2 cellular contexts compared by ENCODE assay signal in the genomic region with DNA sequence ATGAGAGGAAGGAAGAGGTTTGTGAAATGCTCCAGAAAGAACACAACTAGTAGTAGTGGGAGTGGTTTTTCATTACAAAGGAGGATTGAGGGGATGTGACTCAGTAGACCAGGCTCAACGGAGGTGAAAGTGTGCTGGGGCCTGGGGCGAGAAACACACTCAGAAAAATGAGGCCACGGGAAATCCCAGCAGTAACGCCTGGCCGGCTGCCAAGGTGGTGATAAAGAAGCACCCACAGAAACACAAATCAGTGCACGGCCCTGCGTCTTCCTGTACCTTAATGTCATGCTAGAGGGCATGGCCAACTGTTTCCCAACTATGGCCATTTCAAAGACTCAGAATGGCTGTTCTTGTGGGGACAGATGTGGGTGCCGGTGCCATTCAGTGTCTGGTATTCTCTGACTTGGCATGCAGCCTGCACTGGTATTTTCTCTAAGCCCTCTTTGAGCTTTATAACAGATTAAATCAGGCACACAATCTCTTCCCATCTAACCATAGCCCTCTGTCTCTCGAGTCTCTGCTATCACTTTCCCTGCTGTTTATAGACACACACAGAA.
TF ChIP-seq lines count a peak whose summit lies in the region.

No MANE protein-coding gene starts in this region.

TF ChIP-seq in H1, 55 proteins besides CTCF, POLR2A, EP300 and RAD21:
- TF ChIP-seq KDM4A (IDR thresholded peaks at IDR 0.05; ENCODE audit: low read depth, low read length, severe bottlenecking) (no peak), EGR1 (IDR thresholded peaks at IDR 0.05; ENCODE audit: borderline replicate concordance, low read depth, low read length) (no peak)
- TF ChIP-seq, protein P1, sequence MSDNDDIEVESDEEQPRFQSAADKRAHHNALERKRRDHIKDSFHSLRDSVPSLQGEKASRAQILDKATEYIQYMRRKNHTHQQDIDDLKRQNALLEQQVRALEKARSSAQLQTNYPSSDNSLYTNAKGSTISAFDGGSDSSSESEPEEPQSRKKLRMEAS (IDR thresholded peaks at IDR 0.05): no peak

TF ChIP-seq in GM23338, 12 proteins besides CTCF, POLR2A, EP300 and RAD21:
- no peak for TF ChIP-seq JUNB (IDR thresholded peaks at IDR 0.05; ENCODE audit: unreplicated experiment)
- no peak for TF ChIP-seq ZNF114 (CRISPR knock-in tag; IDR thresholded peaks at IDR 0.05)
- no peak for TF ChIP-seq NANOG (IDR thresholded peaks at IDR 0.05; ENCODE audit: borderline replicate concordance)
- TF ChIP-seq, protein P2, sequence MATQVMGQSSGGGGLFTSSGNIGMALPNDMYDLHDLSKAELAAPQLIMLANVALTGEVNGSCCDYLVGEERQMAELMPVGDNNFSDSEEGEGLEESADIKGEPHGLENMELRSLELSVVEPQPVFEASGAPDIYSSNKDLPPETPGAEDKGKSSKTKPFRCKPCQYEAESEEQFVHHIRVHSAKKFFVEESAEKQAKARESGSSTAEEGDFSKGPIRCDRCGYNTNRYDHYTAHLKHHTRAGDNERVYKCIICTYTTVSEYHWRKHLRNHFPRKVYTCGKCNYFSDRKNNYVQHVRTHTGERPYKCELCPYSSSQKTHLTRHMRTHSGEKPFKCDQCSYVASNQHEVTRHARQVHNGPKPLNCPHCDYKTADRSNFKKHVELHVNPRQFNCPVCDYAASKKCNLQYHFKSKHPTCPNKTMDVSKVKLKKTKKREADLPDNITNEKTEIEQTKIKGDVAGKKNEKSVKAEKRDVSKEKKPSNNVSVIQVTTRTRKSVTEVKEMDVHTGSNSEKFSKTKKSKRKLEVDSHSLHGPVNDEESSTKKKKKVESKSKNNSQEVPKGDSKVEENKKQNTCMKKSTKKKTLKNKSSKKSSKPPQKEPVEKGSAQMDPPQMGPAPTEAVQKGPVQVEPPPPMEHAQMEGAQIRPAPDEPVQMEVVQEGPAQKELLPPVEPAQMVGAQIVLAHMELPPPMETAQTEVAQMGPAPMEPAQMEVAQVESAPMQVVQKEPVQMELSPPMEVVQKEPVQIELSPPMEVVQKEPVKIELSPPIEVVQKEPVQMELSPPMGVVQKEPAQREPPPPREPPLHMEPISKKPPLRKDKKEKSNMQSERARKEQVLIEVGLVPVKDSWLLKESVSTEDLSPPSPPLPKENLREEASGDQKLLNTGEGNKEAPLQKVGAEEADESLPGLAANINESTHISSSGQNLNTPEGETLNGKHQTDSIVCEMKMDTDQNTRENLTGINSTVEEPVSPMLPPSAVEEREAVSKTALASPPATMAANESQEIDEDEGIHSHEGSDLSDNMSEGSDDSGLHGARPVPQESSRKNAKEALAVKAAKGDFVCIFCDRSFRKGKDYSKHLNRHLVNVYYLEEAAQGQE (IDR thresholded peaks at IDR 0.05; ENCODE audit: unreplicated experiment): no peak
- no peak for TF ChIP-seq EZH2 (IDR thresholded peaks at IDR 0.05; ENCODE audit: low read depth, unreplicated experiment)
- TF ChIP-seq, protein P3, sequence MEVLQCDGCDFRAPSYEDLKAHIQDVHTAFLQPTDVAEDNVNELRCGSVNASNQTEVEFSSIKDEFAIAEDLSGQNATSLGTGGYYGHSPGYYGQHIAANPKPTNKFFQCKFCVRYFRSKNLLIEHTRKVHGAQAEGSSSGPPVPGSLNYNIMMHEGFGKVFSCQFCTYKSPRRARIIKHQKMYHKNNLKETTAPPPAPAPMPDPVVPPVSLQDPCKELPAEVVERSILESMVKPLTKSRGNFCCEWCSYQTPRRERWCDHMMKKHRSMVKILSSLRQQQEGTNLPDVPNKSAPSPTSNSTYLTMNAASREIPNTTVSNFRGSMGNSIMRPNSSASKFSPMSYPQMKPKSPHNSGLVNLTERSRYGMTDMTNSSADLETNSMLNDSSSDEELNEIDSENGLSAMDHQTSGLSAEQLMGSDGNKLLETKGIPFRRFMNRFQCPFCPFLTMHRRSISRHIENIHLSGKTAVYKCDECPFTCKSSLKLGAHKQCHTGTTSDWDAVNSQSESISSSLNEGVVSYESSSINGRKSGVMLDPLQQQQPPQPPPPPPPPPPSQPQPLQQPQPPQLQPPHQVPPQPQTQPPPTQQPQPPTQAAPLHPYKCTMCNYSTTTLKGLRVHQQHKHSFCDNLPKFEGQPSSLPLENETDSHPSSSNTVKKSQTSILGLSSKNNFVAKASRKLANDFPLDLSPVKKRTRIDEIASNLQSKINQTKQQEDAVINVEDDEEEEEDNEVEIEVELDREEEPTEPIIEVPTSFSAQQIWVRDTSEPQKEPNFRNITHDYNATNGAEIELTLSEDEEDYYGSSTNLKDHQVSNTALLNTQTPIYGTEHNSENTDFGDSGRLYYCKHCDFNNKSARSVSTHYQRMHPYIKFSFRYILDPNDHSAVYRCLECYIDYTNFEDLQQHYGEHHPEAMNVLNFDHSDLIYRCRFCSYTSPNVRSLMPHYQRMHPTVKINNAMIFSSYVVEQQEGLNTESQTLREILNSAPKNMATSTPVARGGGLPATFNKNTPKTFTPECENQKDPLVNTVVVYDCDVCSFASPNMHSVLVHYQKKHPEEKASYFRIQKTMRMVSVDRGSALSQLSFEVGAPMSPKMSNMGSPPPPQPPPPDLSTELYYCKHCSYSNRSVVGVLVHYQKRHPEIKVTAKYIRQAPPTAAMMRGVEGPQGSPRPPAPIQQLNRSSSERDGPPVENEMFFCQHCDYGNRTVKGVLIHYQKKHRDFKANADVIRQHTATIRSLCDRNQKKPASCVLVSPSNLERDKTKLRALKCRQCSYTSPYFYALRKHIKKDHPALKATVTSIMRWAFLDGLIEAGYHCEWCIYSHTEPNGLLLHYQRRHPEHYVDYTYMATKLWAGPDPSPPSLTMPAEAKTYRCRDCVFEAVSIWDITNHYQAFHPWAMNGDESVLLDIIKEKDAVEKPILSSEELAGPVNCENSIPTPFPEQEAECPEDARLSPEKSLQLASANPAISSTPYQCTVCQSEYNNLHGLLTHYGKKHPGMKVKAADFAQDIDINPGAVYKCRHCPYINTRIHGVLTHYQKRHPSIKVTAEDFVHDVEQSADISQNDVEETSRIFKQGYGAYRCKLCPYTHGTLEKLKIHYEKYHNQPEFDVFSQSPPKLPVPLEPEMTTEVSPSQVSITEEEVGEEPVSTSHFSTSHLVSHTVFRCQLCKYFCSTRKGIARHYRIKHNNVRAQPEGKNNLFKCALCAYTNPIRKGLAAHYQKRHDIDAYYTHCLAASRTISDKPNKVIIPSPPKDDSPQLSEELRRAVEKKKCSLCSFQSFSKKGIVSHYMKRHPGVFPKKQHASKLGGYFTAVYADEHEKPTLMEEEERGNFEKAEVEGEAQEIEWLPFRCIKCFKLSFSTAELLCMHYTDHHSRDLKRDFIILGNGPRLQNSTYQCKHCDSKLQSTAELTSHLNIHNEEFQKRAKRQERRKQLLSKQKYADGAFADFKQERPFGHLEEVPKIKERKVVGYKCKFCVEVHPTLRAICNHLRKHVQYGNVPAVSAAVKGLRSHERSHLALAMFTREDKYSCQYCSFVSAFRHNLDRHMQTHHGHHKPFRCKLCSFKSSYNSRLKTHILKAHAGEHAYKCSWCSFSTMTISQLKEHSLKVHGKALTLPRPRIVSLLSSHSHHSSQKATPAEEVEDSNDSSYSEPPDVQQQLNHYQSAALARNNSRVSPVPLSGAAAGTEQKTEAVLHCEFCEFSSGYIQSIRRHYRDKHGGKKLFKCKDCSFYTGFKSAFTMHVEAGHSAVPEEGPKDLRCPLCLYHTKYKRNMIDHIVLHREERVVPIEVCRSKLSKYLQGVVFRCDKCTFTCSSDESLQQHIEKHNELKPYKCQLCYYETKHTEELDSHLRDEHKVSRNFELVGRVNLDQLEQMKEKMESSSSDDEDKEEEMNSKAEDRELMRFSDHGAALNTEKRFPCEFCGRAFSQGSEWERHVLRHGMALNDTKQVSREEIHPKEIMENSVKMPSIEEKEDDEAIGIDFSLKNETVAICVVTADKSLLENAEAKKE (CRISPR knock-in tag; IDR thresholded peaks at IDR 0.05): no peak
- TF ChIP-seq STAT1 (IDR thresholded peaks at IDR 0.05; ENCODE audit: unreplicated experiment): no peak
- TF ChIP-seq, protein P4, sequence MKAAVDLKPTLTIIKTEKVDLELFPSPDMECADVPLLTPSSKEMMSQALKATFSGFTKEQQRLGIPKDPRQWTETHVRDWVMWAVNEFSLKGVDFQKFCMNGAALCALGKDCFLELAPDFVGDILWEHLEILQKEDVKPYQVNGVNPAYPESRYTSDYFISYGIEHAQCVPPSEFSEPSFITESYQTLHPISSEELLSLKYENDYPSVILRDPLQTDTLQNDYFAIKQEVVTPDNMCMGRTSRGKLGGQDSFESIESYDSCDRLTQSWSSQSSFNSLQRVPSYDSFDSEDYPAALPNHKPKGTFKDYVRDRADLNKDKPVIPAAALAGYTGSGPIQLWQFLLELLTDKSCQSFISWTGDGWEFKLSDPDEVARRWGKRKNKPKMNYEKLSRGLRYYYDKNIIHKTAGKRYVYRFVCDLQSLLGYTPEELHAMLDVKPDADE (IDR thresholded peaks at IDR 0.05): no peak
- no peak for TF ChIP-seq ZNF331 (CRISPR knock-in tag; IDR thresholded peaks at IDR 0.05; ENCODE audit: low read depth)
- no peak for TF ChIP-seq CREB1 (CRISPR knock-in tag; IDR thresholded peaks at IDR 0.05; ENCODE audit: low read depth)
- no peak for TF ChIP-seq POLR2AphosphoS5 (IDR thresholded peaks at IDR 0.05; ENCODE audit: low read depth)
- TF ChIP-seq EZH2phosphoT487 (IDR thresholded peaks at IDR 0.05; ENCODE audit: unreplicated experiment): no peak
